ENCODE assay signal across 24 cellular contexts in the genomic region with DNA sequence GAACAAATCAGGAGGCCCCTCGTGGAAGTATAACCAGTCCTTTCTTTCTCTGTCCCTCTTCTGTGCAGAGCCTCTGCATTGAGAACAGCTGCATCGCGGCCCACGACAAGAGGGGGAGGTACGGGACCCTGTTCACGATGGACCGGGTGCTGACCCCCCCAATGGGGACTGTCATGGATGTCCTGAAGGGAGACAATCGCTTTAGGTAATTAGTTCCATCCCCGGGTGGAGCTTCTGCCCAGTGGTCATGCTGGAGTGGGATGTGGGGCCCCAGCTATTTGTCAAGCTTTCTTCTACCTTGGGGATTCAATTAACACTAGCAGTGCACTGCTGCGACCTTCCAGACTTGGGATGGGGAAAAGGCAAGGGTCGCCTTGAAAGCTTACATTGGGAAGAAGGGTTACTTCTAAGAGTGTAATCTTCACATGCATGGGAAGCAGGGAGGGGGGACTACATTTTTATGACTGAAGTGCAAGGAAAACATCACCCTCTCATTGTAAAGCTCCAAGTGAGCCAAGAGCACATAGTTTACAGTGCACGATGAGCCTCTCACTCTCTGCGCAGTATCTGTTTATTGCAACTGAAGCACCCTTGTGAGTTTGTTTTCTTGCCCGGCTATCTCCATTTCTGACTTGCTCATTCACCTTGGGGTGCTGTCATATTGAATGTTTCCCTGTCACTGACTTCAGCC. TPM values are rescaled to one million over a fixed set of nuclear protein-coding genes. Genes with fewer than 3 reads are reported as not detected.
A peak's percentile ranks its signal among the peaks of the same experiment; 100 is the strongest.
DNase-seq lines count a peak whose midpoint lies in the region; ATAC-seq and TF ChIP-seq lines count a peak whose summit lies in the region.
"Had no signal": no experiment of that assay in that cellular context is flagged by ENCODE, and none has a peak within 500 bp of the region (broad histone marks: within the 10 kb centered on the region; RNA-seq: fewer than 3 reads in every experiment).

No MANE protein-coding gene starts in this region.

- H3K4me1 ChIP-seq in SJCRH30 = peaks cover 54% of the 10 kb centered on the region
- peaks cover 59% of the 10 kb centered on the region for H3K4me1 ChIP-seq in hepatocyte (ENCODE audit: insufficient read depth)
- peaks cover 0 to 18% (median 5%) of the 10 kb centered on the region in 6 donors for H3K4me1 ChIP-seq in spleen
- H3K4me1 ChIP-seq: breast epithelium had no signal

- no peak overlapping the region for H2AFZ ChIP-seq in hepatocyte

- ATAC-seq in GM21390 (IDR thresholded peaks at IDR 0.05; ENCODE audit: unreplicated experiment) = no peak
- ATAC-seq: activated CD4-positive, alpha-beta T cell treated with anti-CD3 and anti-CD28 coated beads for 36 hours had no signal

- no peaks in the 10 kb centered on the region for H3K9me2 ChIP-seq in hepatocyte (replicated peaks; ENCODE audit: insufficient read depth)

- no peaks in the 10 kb centered on the region for H3K27me3 ChIP-seq in SJCRH30
- H3K27me3 ChIP-seq in hepatocyte = no peaks in the 10 kb centered on the region
- no peaks in the 10 kb centered on the region for H3K27me3 ChIP-seq in spleen (replicated peaks in 1 of 7)
- H3K27me3 ChIP-seq: breast epithelium, Peyer's patch, SJSA1 had no signal

- no peak for TF ChIP-seq CTCF in hepatocyte (IDR thresholded peaks at IDR 0.05; ENCODE audit: poor library complexity)
- no peak for TF ChIP-seq CTCF in spleen (IDR thresholded peaks at IDR 0.05 in 8 of 11, conservative IDR thresholded peaks at IDR 0.05 in 3 of 11)

- H3K9me3 ChIP-seq in SJCRH30 (replicated peaks) = no peaks in the 10 kb centered on the region
- no peaks in the 10 kb centered on the region for H3K9me3 ChIP-seq in hepatocyte (ENCODE audit: low read depth)
- no peaks in the 10 kb centered on the region for H3K9me3 ChIP-seq in spleen
- H3K9me3 ChIP-seq: breast epithelium, Peyer's patch, SJSA1 had no signal

- in situ Hi-C loops in G401 (cut with HindIII; ENCODE audit: low sequenced_read_pairs) = no loop called here

- no peak overlapping the region for H3K4me3 ChIP-seq in SJCRH30
- H3K4me3 ChIP-seq in hepatocyte = no peak overlapping the region
- no peak overlapping the region for H3K4me3 ChIP-seq in spleen
- H3K4me3 ChIP-seq: breast epithelium, lung, Peyer's patch, SJSA1 had no signal

- H3K36me3 ChIP-seq in SJCRH30 (no peaks in the 10 kb centered on the region), hepatocyte (replicated peaks; ENCODE audit: insufficient read depth, low read depth) (no peaks in the 10 kb centered on the region), spleen (peaks cover 0 to 70% (median 6%) of the 10 kb centered on the region in 6 donors)
- H3K36me3 ChIP-seq: breast epithelium had no signal

- H4K20me1 ChIP-seq in hepatocyte (ENCODE audit: insufficient read depth, poor library complexity, severe bottlenecking) = no peaks in the 10 kb centered on the region

- WGBS in hepatocyte (ENCODE audit: low lambda C conversion rate, missing lambda C conversion rate) = 85% methylated on average over 14 of the region's 14 CpGs
- 87 to 94% (median 92%) methylated on average over 14 of the region's 14 CpGs for WGBS in spleen, 5 donors

- no peak overlapping the region for H3K4me2 ChIP-seq in hepatocyte

- H3K27ac ChIP-seq in SJCRH30 = peak overlapping the region; percentile 98; the same call in 1 of the 2 replicates
- H3K27ac ChIP-seq in hepatocyte = peak overlapping the region; percentile 96
- H3K27ac ChIP-seq in spleen = no peak overlapping the region
- H3K27ac ChIP-seq: breast epithelium had no signal

- TF ChIP-seq POLR2A in spleen (IDR thresholded peaks at IDR 0.05) = no peak

- no peaks in the 10 kb centered on the region for H3K79me2 ChIP-seq in hepatocyte

- intact Hi-C loops in spleen (cut with DNase I; ENCODE audit: low total_unique reads) = no loop called here

- peak; percentile 44 for DNase-seq in G401 (ENCODE audit: low spot score)
- no peak for DNase-seq in SJCRH30
- DNase-seq in hepatocyte (ENCODE audit: low spot score) = no peak
- peak; percentile 47 for DNase-seq in spleen
- DNase-seq in cortex of kidney (lab: John Stamatoyannopoulos, UW) = no peak
- no peak for DNase-seq in SW480 (ENCODE audit: low spot score)
- DNase-seq: activated CD4-positive, alpha-beta T cell treated with anti-CD3 and anti-CD28 coated beads for 36 hours; activated naive CD4-positive, alpha-beta T cell; activated T-cell treated with anti-CD3 and anti-CD28 coated beads, Interleukin-2, amount 50 U/mL, for 24 hours; CD4-positive, CD25-positive, alpha-beta regulatory T cell; DMS153; GDM1; NCI-H1436; NCI-H2171; NCI-H524; nucleus accumbens; stimulated activated CD4-positive, alpha-beta T cell treated with anti-CD3 and anti-CD28 coated beads, Interleukin-12 subunit alpha, Interleukin-12 subunit beta, amount 100 ng/mL, for 4 hours; stimulated activated CD4-positive, alpha-beta T cell treated with anti-CD3 and anti-CD28 coated beads, Interleukin-4, amount 100 ng/mL, for 24 hours; stimulated activated naive CD4-positive, alpha-beta T cell had no signal

RNA-seq across cellular contexts. Expression of a gene that starts 27.0 kb away (rescaled TPM):
- total RNA-seq in G401 (2014; rRNA removed; shearing (Covaris generic)) = 0.18 TPM in 1 of 2 replicates, not detected in the other
- 4.8 TPM in 2 replicates for total RNA-seq in SJCRH30 (2014; rRNA removed; shearing (Covaris generic))
- total RNA-seq in hepatocyte (316 and 401 TPM in 2 replicates), spleen (100 to 1,000 TPM; 126 to 214 (median 157) TPM)
- polyA plus RNA-seq in hepatocyte (396 and 509 TPM in 2 replicates), spleen (10 to 100 TPM; 31.0 to 59.5 (median 56.9) TPM)
- total RNA-seq: activated CD4-positive, alpha-beta T cell treated with anti-CD3 and anti-CD28 coated beads for 36 hours had no signal

Comparison
In these comparisons a context has a peak if more than half of its experiments do, and no peak if none do; other contexts are left out.
1. DNase-seq: peak in G401 (single experiment) and spleen (single experiment); none in SJCRH30 (0 of 2), hepatocyte (single experiment), cortex of kidney (single experiment) and SW480 (single experiment).
2. H3K27ac ChIP-seq: peak in SJCRH30 (single experiment) and hepatocyte (single experiment); none in spleen (0 of 8).
3. RNA of a gene that starts 27.0 kb away (total RNA-seq): 316 to 401 TPM in hepatocyte and 126 to 214 TPM in spleen; 4.8 TPM in SJCRH30 and 0.18 TPM in G401; every median in the first group is over 10 times any median in the second.